22 cellular contexts compared by ENCODE assay signal in the genomic region with DNA sequence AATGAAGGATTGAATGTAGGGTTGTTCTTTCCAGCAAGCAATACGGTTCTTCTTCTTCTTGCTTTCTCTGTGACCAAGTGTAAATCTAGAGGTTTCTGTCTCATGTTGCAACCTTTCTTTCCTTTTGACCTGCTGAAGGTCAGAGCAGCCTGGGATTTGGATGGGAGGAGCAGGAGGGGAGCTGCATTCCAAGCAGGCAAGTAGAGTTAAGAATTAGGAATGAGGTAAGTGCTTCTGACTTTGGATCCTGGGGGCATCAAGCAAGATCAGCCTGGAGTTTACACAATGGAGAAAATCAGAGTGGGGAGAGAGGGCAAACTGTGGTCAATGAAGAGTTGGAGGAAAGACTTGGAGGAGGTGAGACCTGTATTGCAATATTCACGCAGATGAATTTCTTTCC.
"Had no signal": no experiment of that assay in that cellular context is flagged by ENCODE, and none has a peak within 500 bp of the region (broad histone marks: within the 10 kb centered on the region; RNA-seq: fewer than 3 reads in every experiment).

No MANE protein-coding gene starts in this region.

- ATAC-seq: HepG2, PC-3, Right ventricle myocardium inferior, SK-N-SH treated with all-trans-retinoic acid at 6 μM for 48 hours had no signal

- H3K27me3 ChIP-seq: MG63, Peyer's patch, SJCRH30 had no signal

- H3K4me3 ChIP-seq: MG63, Peyer's patch, SJCRH30 had no signal

- H3K27ac ChIP-seq: Peyer's patch, SJCRH30 had no signal

- H3K36me3 ChIP-seq: MG63, Peyer's patch, SJCRH30 had no signal

- H3K4me1 ChIP-seq: Peyer's patch, SJCRH30 had no signal

- DNase-seq: IMR-90, Karpas-422, KG1, MG63, NCI-H1048, NCI-H1105, NCI-H1417, NCI-H1436 treated with DMSO at 0.1 percent for 48 hours, NCI-H1694, NCI-H187 treated with DMSO at 0.1 percent for 48 hours, NCI-H2029 treated with DMSO at 0.1 percent for 48 hours, NCI-H2227 treated with DMSO at 0.1 percent for 48 hours, NCI-H524, NCI-H526 treated with DMSO at 0.1 percent for 48 hours, NCI-H748 treated with DMSO at 0.1 percent for 48 hours, PC-3, Peyer's patch, SHP77 treated with DMSO at 0.1 percent for 48 hours, SJCRH30 had no signal

- H3K9me3 ChIP-seq: MG63, Peyer's patch, SJCRH30 had no signal
